17 cellular contexts compared by ENCODE assay signal in the genomic region with DNA sequence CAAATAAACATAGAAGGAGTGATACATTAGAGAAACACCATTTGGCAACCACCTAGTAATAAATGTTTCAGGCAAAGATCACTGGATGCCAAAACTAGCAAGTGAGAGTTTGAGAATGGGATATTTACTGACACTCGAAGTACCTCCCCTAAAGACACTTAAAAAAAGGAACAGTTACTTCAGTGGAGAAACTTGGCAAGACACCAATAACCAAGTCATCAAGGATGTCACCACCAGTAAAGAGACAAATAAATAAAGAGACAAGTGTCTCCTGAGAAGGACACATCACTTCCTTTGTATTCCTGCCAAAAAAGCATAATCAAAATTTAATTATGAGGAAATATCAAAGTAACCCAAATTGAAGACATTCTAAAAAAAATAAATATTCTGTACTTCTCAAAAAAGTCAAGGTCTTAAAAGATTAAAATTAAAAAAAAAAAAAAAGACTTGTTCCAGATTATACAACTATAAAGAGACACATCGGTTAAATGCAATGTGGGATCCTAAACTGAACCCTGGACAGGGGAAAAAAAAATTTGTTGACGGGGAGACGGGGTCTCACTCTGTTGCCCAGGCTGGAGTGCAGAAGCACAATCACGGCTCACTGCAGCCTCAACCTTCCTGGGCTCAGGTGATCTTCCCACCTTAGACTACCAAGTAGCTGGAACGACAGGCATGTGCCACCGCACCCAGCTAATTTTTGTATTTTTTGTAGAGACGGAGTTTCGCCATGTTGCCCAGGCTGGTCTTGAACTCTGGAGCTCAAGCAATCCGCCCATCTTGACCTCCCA. TPM values are rescaled to one million over a fixed set of nuclear protein-coding genes. Genes with fewer than 3 reads are reported as not detected.
DNase-seq lines count a peak whose midpoint lies in the region; ATAC-seq and TF ChIP-seq lines count a peak whose summit lies in the region.
"Had no signal": no experiment of that assay in that cellular context is flagged by ENCODE, and none has a peak within 500 bp of the region (broad histone marks: within the 10 kb centered on the region; RNA-seq: fewer than 3 reads in every experiment).

No MANE protein-coding gene starts in this region.

- H3K27ac ChIP-seq in heart right ventricle = peak overlapping the region in 3 of 10 donors; percentile 2 to 36 (median 26)
- H3K27ac ChIP-seq: C4-2B, vagina had no signal

- H3K27me3 ChIP-seq in heart right ventricle = no peaks in the 10 kb centered on the region
- H3K27me3 ChIP-seq: esophagus muscularis mucosa, vagina had no signal

- POLR2A ChIA-PET in GM10248 (lab: Yijun Ruan, JAX) = no interaction called here

- 85 to 86% methylated on average over 10 of the region's 10 CpGs for WGBS in heart right ventricle, 2 donors

- intact Hi-C loops in heart right ventricle (cut with DNase I) = no loop called here

- no peak overlapping the region for H3K27ac Mint-ChIP-seq in type B pancreatic cell
- H3K27ac Mint-ChIP-seq: activated CD4-positive, alpha-beta T cell treated with anti-CD3 and anti-CD28 coated beads for 36 hours; H9 had no signal

- peak in 5 of 8 donors; percentile 39 to 68 (median 50) for ATAC-seq in heart right ventricle
- no peak for ATAC-seq in HG03521 (IDR thresholded peaks at IDR 0.05; ENCODE audit: unreplicated experiment)
- ATAC-seq in GM18498 (IDR thresholded peaks at IDR 0.05; ENCODE audit: unreplicated experiment) = no peak
- ATAC-seq: activated CD4-positive, alpha-beta T cell treated with anti-CD3 and anti-CD28 coated beads for 36 hours had no signal

- H3K4me3 ChIP-seq in heart right ventricle = no peak overlapping the region
- H3K4me3 ChIP-seq: esophagus muscularis mucosa, vagina had no signal

- no peaks in the 10 kb centered on the region for H3K9me3 ChIP-seq in heart right ventricle
- H3K9me3 ChIP-seq: esophagus muscularis mucosa, vagina had no signal

- CTCF ChIA-PET in GM10248 (lab: Yijun Ruan, JAX) = interaction anchor here (1.1 to 1.5 kb wide), 2 partner anchors 10 to 19 kb away, joined by 3 read pairs; no protein-coding TSS in a partner anchor

- H3K36me3 ChIP-seq in heart right ventricle = peaks cover 0 to 65% (median 12%) of the 10 kb centered on the region in 9 donors

- TF ChIP-seq CTCF in GM10248 (IDR thresholded peaks at IDR 0.05; ENCODE audit: control extremely low read depth, extremely low read depth, low read depth, missing control alignments) (no peak), heart right ventricle (IDR thresholded peaks at IDR 0.05) (no peak), type B pancreatic cell (conservative IDR thresholded peaks at IDR 0.05) (no peak)

- H3K4me3 Mint-ChIP-seq in type B pancreatic cell = no peak overlapping the region
- H3K4me3 Mint-ChIP-seq: activated CD4-positive, alpha-beta T cell treated with anti-CD3 and anti-CD28 coated beads for 36 hours; central memory CD8-positive, alpha-beta T cell; H9; neural crest cell had no signal

- DNase-seq in AML-193 (lab: John Stamatoyannopoulos, UW) (peak; percentile 46 to 54), GM10248 (ENCODE audit: extremely low spot score) (peak; percentile 18), OCI-M1 (lab: John Stamatoyannopoulos, UW) (peak; percentile 70), heart right ventricle (peak in 1 of 2 donors; percentile 23), type B pancreatic cell (ENCODE audit: extremely low spot score, unreplicated experiment) (no peak), NCI-H1694 treated with DMSO at 0.1 percent for 48 hours (lab: John Stamatoyannopoulos, UW) (no peak)
- DNase-seq: activated CD4-positive, alpha-beta T cell treated with anti-CD3 and anti-CD28 coated beads for 36 hours; activated effector memory CD4-positive, alpha-beta T cell treated with Interleukin-2 at 50 U/mL for 16 hours; H9; stimulated activated CD8-positive, alpha-beta memory T cell treated with anti-CD3 and anti-CD28 coated beads, Interleukin-4, amount 100 ng/mL, for 48 hours had no signal

- H3K4me1 Mint-ChIP-seq in type B pancreatic cell (ENCODE audit: unreplicated experiment) = no peaks in the 10 kb centered on the region
- H3K4me1 Mint-ChIP-seq: H9, neural crest cell had no signal

- H3K9me3 Mint-ChIP-seq in type B pancreatic cell = no peaks in the 10 kb centered on the region
- H3K9me3 Mint-ChIP-seq: central memory CD8-positive, alpha-beta T cell; H9; neural crest cell had no signal

- H3K27me3 Mint-ChIP-seq in type B pancreatic cell = no peaks in the 10 kb centered on the region
- H3K27me3 Mint-ChIP-seq: activated CD4-positive, alpha-beta T cell treated with anti-CD3 and anti-CD28 coated beads for 36 hours; central memory CD8-positive, alpha-beta T cell had no signal

- peaks cover 59% of the 10 kb centered on the region for H3K36me3 Mint-ChIP-seq in type B pancreatic cell

- H3K4me1 ChIP-seq in heart right ventricle = peaks cover 0 to 14% (median 12%) of the 10 kb centered on the region in 9 donors
- H3K4me1 ChIP-seq: vagina had no signal

RNA-seq across cellular contexts. Expression of gene TM7SF3, which starts 26.4 kb away (rescaled TPM):
- total RNA-seq in heart right ventricle (10 to 100 TPM; 16.3 to 29.3 (median 23.7) TPM), type B pancreatic cell (ENCODE audit: low replicate concordance) (49.6 and 158 TPM in 2 replicates)
- polyA plus RNA-seq in heart right ventricle = 10 to 100 TPM in 1 of 2 donors, 1 to 10 TPM in 1; 8.6 to 11.5 TPM

RNA-seq across cellular contexts. Expression of gene MED21, which starts 34.5 kb away (rescaled TPM):
- total RNA-seq in heart right ventricle = 10 to 100 TPM; 42.5 to 60.8 (median 52.0) TPM
- 10 to 100 TPM; 29.9 to 30.9 TPM for polyA plus RNA-seq in heart right ventricle
- total RNA-seq in type B pancreatic cell (ENCODE audit: low replicate concordance) = 48.2 and 102 TPM in 2 replicates

RNA-seq across cellular contexts. Expression of gene FGFR1OP2, which starts 49.6 kb away (rescaled TPM):
- total RNA-seq in heart right ventricle (10 to 100 TPM; 22.3 to 37.9 (median 27.3) TPM), type B pancreatic cell (ENCODE audit: low replicate concordance) (46.9 and 64.5 TPM in 2 replicates)
- 10 to 100 TPM; 30.6 to 41.6 TPM for polyA plus RNA-seq in heart right ventricle

RNA-seq across cellular contexts. Expression of gene INTS13, which starts 50.0 kb away (rescaled TPM):
- total RNA-seq in heart right ventricle (10 to 100 TPM; 14.1 to 22.2 (median 17.8) TPM), type B pancreatic cell (ENCODE audit: low replicate concordance) (30.3 and 34.1 TPM in 2 replicates)
- 10 to 100 TPM; 17.6 to 19.4 TPM for polyA plus RNA-seq in heart right ventricle

Comparison
In these comparisons a context has a peak if more than half of its experiments do, and no peak if none do; other contexts are left out.
1. DNase-seq: peak in AML-193 (2 of 2), GM10248 (single experiment) and OCI-M1 (single experiment); none in type B pancreatic cell (single experiment) and NCI-H1694 treated with DMSO at 0.1 percent for 48 hours (single experiment).
2. ATAC-seq: peak in heart right ventricle (5 of 8); none in HG03521 (single experiment) and GM18498 (single experiment).